In the genomic region with DNA sequence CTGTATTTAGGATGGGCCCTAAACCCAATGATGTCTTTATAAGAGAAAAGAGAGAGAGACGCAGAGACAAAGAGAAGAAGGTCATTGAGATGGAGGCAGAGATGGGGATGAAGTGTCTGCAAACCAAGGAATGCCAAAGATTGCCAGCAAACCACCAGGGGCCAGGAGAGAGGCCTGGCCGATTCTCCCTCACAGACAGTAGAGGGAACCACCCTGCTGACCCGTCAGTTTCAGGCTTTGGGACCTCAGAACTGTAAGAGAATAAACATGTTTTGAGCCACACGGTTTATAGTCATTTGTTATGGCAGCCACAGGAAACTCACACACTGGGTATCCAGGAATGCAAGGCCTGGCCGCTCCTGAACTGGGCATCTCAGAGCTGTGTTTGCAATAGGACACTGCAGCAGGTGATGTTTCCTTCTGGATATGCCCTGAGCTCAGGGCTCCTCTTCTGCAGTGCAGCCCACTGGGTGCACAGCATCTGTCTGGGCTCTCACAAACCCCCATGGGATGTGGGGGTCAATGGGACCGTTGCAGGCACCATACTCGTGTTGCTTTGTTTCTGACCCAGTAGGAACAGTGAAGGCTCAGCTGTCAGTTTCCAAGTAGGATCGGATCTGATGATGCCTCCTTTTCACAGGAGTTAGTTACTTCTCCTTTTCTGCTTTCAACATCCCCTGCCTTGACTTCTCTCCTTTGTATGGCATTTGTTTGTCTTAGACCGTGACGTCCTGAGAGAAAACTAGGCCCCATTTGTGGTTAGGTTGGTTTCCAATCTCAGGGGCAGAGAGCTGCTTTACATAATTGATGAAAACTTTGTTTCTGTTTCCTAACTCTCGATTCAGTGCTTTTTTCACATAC, we compare ENCODE assay signal across 1 cellular context.
TF ChIP-seq lines count a peak whose summit lies in the region.

No MANE protein-coding gene starts in this region.

TF ChIP-seq in K562, 482 proteins besides CTCF, POLR2A, EP300 and RAD21:
- TF ChIP-seq FOXM1 (IDR thresholded peaks at IDR 0.05; ENCODE audit: low read depth) (no peak), FOXM1 (CRISPR knock-in tag; IDR thresholded peaks at IDR 0.05; ENCODE audit: low read depth) (no peak), BRD9 (IDR thresholded peaks at IDR 0.05; ENCODE audit: low read depth, partially characterized antibody) (no peak), GMEB1 (CRISPR knock-in tag; IDR thresholded peaks at IDR 0.05) (no peak), NRF1 (conservative IDR thresholded peaks at IDR 0.05 in 1 of 2, IDR thresholded peaks at IDR 0.05 in 1 of 2) (no peak), ZBTB12 (CRISPR knock-in tag; IDR thresholded peaks at IDR 0.05) (no peak), HMG20B (CRISPR knock-in tag; IDR thresholded peaks at IDR 0.05) (no peak), SMAD1 (IDR thresholded peaks at IDR 0.05; ENCODE audit: low read depth, low read length, partially characterized antibody) (no peak), TCFL5 (CRISPR knock-in tag; conservative IDR thresholded peaks at IDR 0.05) (no peak), ZNF77 (CRISPR knock-in tag; IDR thresholded peaks at IDR 0.05) (no peak), SMAD2 (IDR thresholded peaks at IDR 0.05; ENCODE audit: low read depth, low read length) (no peak), TAF1 (IDR thresholded peaks at IDR 0.05; ENCODE audit: control insufficient read depth, extremely low read depth, insufficient read depth, low read length, severe bottlenecking) (no peak), ZNF592 (IDR thresholded peaks at IDR 0.05) (no peak), ARID1B (IDR thresholded peaks at IDR 0.05) (no peak), KLF6 (CRISPR knock-in tag; IDR thresholded peaks at IDR 0.05; ENCODE audit: borderline replicate concordance) (no peak)
- TF ChIP-seq, protein P1, sequence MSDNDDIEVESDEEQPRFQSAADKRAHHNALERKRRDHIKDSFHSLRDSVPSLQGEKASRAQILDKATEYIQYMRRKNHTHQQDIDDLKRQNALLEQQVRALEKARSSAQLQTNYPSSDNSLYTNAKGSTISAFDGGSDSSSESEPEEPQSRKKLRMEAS (CRISPR knock-in tag; IDR thresholded peaks at IDR 0.05): no peak
